In genomic region chr2:38765149-38765548, GRCh38 we compare ENCODE assay signal across 1 cellular context.
TF ChIP-seq lines count a peak whose summit lies in the region.

No MANE protein-coding gene starts in this region.

TF ChIP-seq in WTC11, 78 proteins besides CTCF, POLR2A, EP300 and RAD21 (continued from another document):
- TF ChIP-seq ZNF121 (CRISPR knock-in tag; IDR thresholded peaks at IDR 0.05): no peak
- TF ChIP-seq TCF7 (CRISPR knock-in tag; IDR thresholded peaks at IDR 0.05; ENCODE audit: low read depth): no peak
- TF ChIP-seq ATF1 (CRISPR knock-in tag; IDR thresholded peaks at IDR 0.05): no peak
- TF ChIP-seq ZNF423 (CRISPR knock-in tag; IDR thresholded peaks at IDR 0.05): no peak
- TF ChIP-seq ERG (CRISPR knock-in tag; IDR thresholded peaks at IDR 0.05): no peak
- no peak for TF ChIP-seq ZNF219 (CRISPR knock-in tag; IDR thresholded peaks at IDR 0.05; ENCODE audit: borderline replicate concordance)
